Comparison of ENCODE assay signal across 8 cellular contexts in genomic region chr2:183038341-183039300, GRCh38. TPM values are rescaled to one million over a fixed set of nuclear protein-coding genes. Genes with fewer than 3 reads are reported as not detected.
DNase-seq lines count a peak whose midpoint lies in the region; ATAC-seq and TF ChIP-seq lines count a peak whose summit lies in the region.

NCKAP1 (minus strand) TSS chr2:183038457; CDS start chr2:183038099, 358 bp downstream.

- H3K9me2 ChIP-seq in SU-DHL-6 (replicated peaks; ENCODE audit: insufficient read depth, low read length) = no peaks in the 10 kb centered on the region

- H3K9me3 Mint-ChIP-seq in activated naive CD8-positive, alpha-beta T cell treated with anti-CD3 and anti-CD28 coated beads, Interleukin-2, amount 50 U/mL, for 24 hours = no peaks in the 10 kb centered on the region

- no peak within 1 kb of the TSS for H2AFZ ChIP-seq in SU-DHL-6 (ENCODE audit: low read depth, low read length, severe bottlenecking)
- peak within 1 kb of the TSS; percentile 99 for H2AFZ ChIP-seq in osteoblast (ENCODE audit: low read length)

- peak within 1 kb of the TSS; percentile 17 for H3K27ac Mint-ChIP-seq in activated naive CD8-positive, alpha-beta T cell treated with anti-CD3 and anti-CD28 coated beads, Interleukin-2, amount 50 U/mL, for 24 hours

- peaks cover 9% of the 10 kb centered on the region for H3F3A ChIP-seq in SU-DHL-6 (ENCODE audit: insufficient read depth)

- H3K4me2 ChIP-seq in SU-DHL-6 (ENCODE audit: low read depth, low read length, poor library complexity, severe bottlenecking) (no peak within 1 kb of the TSS), osteoblast (ENCODE audit: insufficient read depth, low read length) (peak within 1 kb of the TSS; percentile 97)

- WGBS in suprapubic skin = 2% methylated on average over 15 of the region's 68 CpGs

- H3K4me3 Mint-ChIP-seq in activated naive CD8-positive, alpha-beta T cell treated with anti-CD3 and anti-CD28 coated beads, Interleukin-2, amount 50 U/mL, for 24 hours = peak within 1 kb of the TSS; percentile 81

- no peaks in the 10 kb centered on the region for H3K36me3 Mint-ChIP-seq in activated naive CD8-positive, alpha-beta T cell treated with anti-CD3 and anti-CD28 coated beads, Interleukin-2, amount 50 U/mL, for 24 hours (ENCODE audit: low read depth)

- no peak within 1 kb of the TSS for H3K9ac ChIP-seq in SU-DHL-6 (ENCODE audit: low read length)

- intact Hi-C loops in Right ventricle myocardium inferior (cut with DNase I) = loop anchor here (2.0 to 5.0 kb wide), 3 partner anchors 36 to 86 kb away; partner anchors contain the start of genes DUSP19 and NUP35

- TF ChIP-seq EP300 in suprapubic skin (IDR thresholded peaks at IDR 0.05) = no peak

- no peaks in the 10 kb centered on the region for H3K27me3 ChIP-seq in SU-DHL-6 (ENCODE audit: low read length)
- H3K27me3 ChIP-seq in osteoblast (ENCODE audit: insufficient read depth, low read length) = peaks cover 16% of the 10 kb centered on the region
- H3K27me3 ChIP-seq in suprapubic skin = no peaks in the 10 kb centered on the region

- no peak within 1 kb of the TSS for H3K4me3 ChIP-seq in SU-DHL-6 (ENCODE audit: insufficient read depth, low read length, poor library complexity, severe bottlenecking)
- H3K4me3 ChIP-seq in osteoblast (ENCODE audit: insufficient read depth, low read length) = peak within 1 kb of the TSS; percentile 88
- H3K4me3 ChIP-seq in suprapubic skin = peak within 1 kb of the TSS; percentile 88

- ATAC-seq in GM21717 (IDR thresholded peaks at IDR 0.05; ENCODE audit: unreplicated experiment) (peak; percentile 75), Right ventricle myocardium inferior (peak; percentile 97)
- peak; percentile 95 for ATAC-seq in activated naive CD8-positive, alpha-beta T cell treated with anti-CD3 and anti-CD28 coated beads, Interleukin-2, amount 50 U/mL, for 24 hours

- H3K27me3 Mint-ChIP-seq in activated naive CD8-positive, alpha-beta T cell treated with anti-CD3 and anti-CD28 coated beads, Interleukin-2, amount 50 U/mL, for 24 hours = peaks cover 70% of the 10 kb centered on the region

- no peak for TF ChIP-seq POLR2A in suprapubic skin (IDR thresholded peaks at IDR 0.05)

- peak; percentile 9 for TF ChIP-seq CTCF in SU-DHL-6 (IDR thresholded peaks at IDR 0.05; ENCODE audit: insufficient read depth, low read length, poor library complexity, severe bottlenecking)
- TF ChIP-seq CTCF in osteoblast (IDR thresholded peaks at IDR 0.05; ENCODE audit: extremely low read depth, low read depth, low read length) = peak; percentile 50
- peak; percentile 89 to 100 for TF ChIP-seq CTCF in suprapubic skin (IDR thresholded peaks at IDR 0.05)

- no peaks in the 10 kb centered on the region for H3K9me3 ChIP-seq in SU-DHL-6 (ENCODE audit: insufficient read depth, low read length)
- no peaks in the 10 kb centered on the region for H3K9me3 ChIP-seq in osteoblast (ENCODE audit: low read depth, low read length)
- no peaks in the 10 kb centered on the region for H3K9me3 ChIP-seq in suprapubic skin

- peaks cover 27% of the 10 kb centered on the region for H3K4me1 ChIP-seq in osteoblast (ENCODE audit: insufficient read depth, low read length)
- peaks cover 42% of the 10 kb centered on the region for H3K4me1 ChIP-seq in suprapubic skin

- H3K27ac ChIP-seq in SU-DHL-6 (ENCODE audit: low read depth, low read length) (no peak within 1 kb of the TSS), osteoblast (ENCODE audit: low read depth, low read length) (peak within 1 kb of the TSS; percentile 90), suprapubic skin (peak within 1 kb of the TSS; percentile 98)

- H3K79me2 ChIP-seq in SU-DHL-6 (ENCODE audit: insufficient read depth, low read length) = no peaks in the 10 kb centered on the region
- H3K79me2 ChIP-seq in osteoblast (ENCODE audit: insufficient read depth, low read length) = peaks cover 44% of the 10 kb centered on the region

- no peaks in the 10 kb centered on the region for H4K20me1 ChIP-seq in SU-DHL-6 (ENCODE audit: low read depth, low read length)
- peaks cover 29% of the 10 kb centered on the region for H4K20me1 ChIP-seq in osteoblast (ENCODE audit: insufficient read depth, low read length)

- H3K36me3 ChIP-seq in SU-DHL-6 (ENCODE audit: low read length) (no peaks in the 10 kb centered on the region), osteoblast (ENCODE audit: insufficient read depth, low read length) (no peaks in the 10 kb centered on the region), suprapubic skin (no peaks in the 10 kb centered on the region)

- H3K4me1 Mint-ChIP-seq in activated naive CD8-positive, alpha-beta T cell treated with anti-CD3 and anti-CD28 coated beads, Interleukin-2, amount 50 U/mL, for 24 hours = peaks cover 28% of the 10 kb centered on the region

- DNase-seq in DMS79 (lab: John Stamatoyannopoulos, UW) (peak; percentile 45), KG1 (lab: John Stamatoyannopoulos, UW) (peak; percentile 27), Right ventricle myocardium inferior (ENCODE audit: missing footprints) (peak; percentile 94), osteoblast (ENCODE audit: insufficient read length, low spot score, missing footprints) (peak; percentile 97), suprapubic skin (ENCODE audit: low spot score in 2 of 2) (peak; percentile 89 to 91)
- peak; percentile 91 for DNase-seq in activated naive CD8-positive, alpha-beta T cell treated with anti-CD3 and anti-CD28 coated beads, Interleukin-2, amount 50 U/mL, for 24 hours

RNA-seq across cellular contexts. Expression of gene NCKAP1, which starts in this region (rescaled TPM):
- total RNA-seq in Right ventricle myocardium inferior = 135 TPM
- total RNA-seq in osteoblast = 209 and 212 TPM in 2 replicates
- 100 to 1,000 TPM in 3 of 4 donors, 10 to 100 TPM in 1; 94.5 to 146 (median 116) TPM for total RNA-seq in suprapubic skin

Comparison
In these comparisons a context has a peak if more than half of its experiments do, and no peak if none do; other contexts are left out.
1. DNase-seq: peak in every context shown above with its lines; median percentile 97 in osteoblast; 94 in Right ventricle myocardium inferior; 91 in activated naive CD8-positive, alpha-beta T cell treated with anti-CD3 and anti-CD28 coated beads, Interleukin-2, amount 50 U/mL, for 24 hours; 90 in suprapubic skin; 45 in DMS79; 27 in KG1.
2. CTCF ChIP-seq: peak in every context shown above with its lines; median percentile 94 in suprapubic skin; 50 in osteoblast; 9 in SU-DHL-6.